In genomic region chr14:54985156-54985555, GRCh38 we compare ENCODE assay signal across 19 cellular contexts.
"Had no signal": no experiment of that assay in that cellular context is flagged by ENCODE, and none has a peak within 500 bp of the region (broad histone marks: within the 10 kb centered on the region; RNA-seq: fewer than 3 reads in every experiment).

No MANE protein-coding gene starts in this region.

- H3K4me1 ChIP-seq: gastrocnemius medialis, lower lobe of right lung, pancreas, right lobe of liver, tibial nerve, upper lobe of left lung, vagina had no signal

- H3K27me3 ChIP-seq: dorsolateral prefrontal cortex, gastrocnemius medialis, pancreas, right lobe of liver, tibial nerve, upper lobe of left lung, vagina had no signal

- ATAC-seq: gastrocnemius medialis; left ventricle myocardium superior; lower lobe of right lung; naive thymus-derived CD8-positive, alpha-beta T cell; pancreas; right lobe of liver; stimulated activated naive B cell treated with anti-CD40 and anti-IgM and Interleukin-4, amounts not matched to agents 10 μg/mL and 1 μg/mL and 100 μg/mL, for 72 hours had no signal

- H3K9me3 Mint-ChIP-seq: naive thymus-derived CD8-positive, alpha-beta T cell; stimulated activated naive B cell treated with anti-CD40 and anti-IgM and Interleukin-4, amounts not matched to agents 10 μg/mL and 1 μg/mL and 100 μg/mL, for 72 hours; stimulated activated naive CD8-positive, alpha-beta T cell treated with anti-CD3 and anti-CD28 coated beads, Interleukin-15, Interleukin-2, amounts not matched to agents 100 ng/mL and 50 ng/mL, for 24 hours had no signal

- H3K4me3 ChIP-seq: dorsolateral prefrontal cortex, gastrocnemius medialis, lower lobe of right lung, pancreas, right lobe of liver, thoracic aorta, tibial nerve, upper lobe of left lung, vagina had no signal

- DNase-seq: dorsolateral prefrontal cortex; effector CD4-positive, alpha-beta T cell; gastrocnemius medialis; head of caudate nucleus; left ventricle myocardium superior; lower lobe of right lung; naive thymus-derived CD8-positive, alpha-beta T cell; pancreas; right lobe of liver; small intestine; stimulated activated CD4-positive, alpha-beta T cell treated with anti-CD3 and anti-CD28 coated beads, Interleukin-15, amount 100 ng/mL, for 24 hours; stimulated activated CD4-positive, alpha-beta T cell treated with anti-CD3 and anti-CD28 coated beads, Interleukin-2, amount 100 ng/mL, for 48 hours; stimulated activated naive B cell treated with anti-CD40 and anti-IgM and Interleukin-4, amounts not matched to agents 10 μg/mL and 1 μg/mL and 100 μg/mL, for 72 hours; upper lobe of left lung had no signal

- H3K27ac ChIP-seq: dorsolateral prefrontal cortex, gastrocnemius medialis, lower lobe of right lung, pancreas, right lobe of liver, thoracic aorta, tibial nerve, upper lobe of left lung, vagina had no signal

- H3K4me1 Mint-ChIP-seq: stimulated activated naive B cell treated with anti-CD40 and anti-IgM and Interleukin-4, amounts not matched to agents 10 μg/mL and 1 μg/mL and 100 μg/mL, for 72 hours had no signal

- H3K27me3 Mint-ChIP-seq: naive thymus-derived CD8-positive, alpha-beta T cell; progenitor cell of endocrine pancreas; stimulated activated naive B cell treated with anti-CD40 and anti-IgM and Interleukin-4, amounts not matched to agents 10 μg/mL and 1 μg/mL and 100 μg/mL, for 72 hours; stimulated activated naive CD8-positive, alpha-beta T cell treated with anti-CD3 and anti-CD28 coated beads, Interleukin-15, Interleukin-2, amounts not matched to agents 100 ng/mL and 50 ng/mL, for 24 hours had no signal

- H3K4me3 Mint-ChIP-seq: naive thymus-derived CD8-positive, alpha-beta T cell; stimulated activated naive B cell treated with anti-CD40 and anti-IgM and Interleukin-4, amounts not matched to agents 10 μg/mL and 1 μg/mL and 100 μg/mL, for 72 hours; stimulated activated naive CD8-positive, alpha-beta T cell treated with anti-CD3 and anti-CD28 coated beads, Interleukin-15, Interleukin-2, amounts not matched to agents 100 ng/mL and 50 ng/mL, for 24 hours had no signal

- H3K27ac Mint-ChIP-seq: progenitor cell of endocrine pancreas; stimulated activated naive B cell treated with anti-CD40 and anti-IgM and Interleukin-4, amounts not matched to agents 10 μg/mL and 1 μg/mL and 100 μg/mL, for 72 hours; stimulated activated naive CD8-positive, alpha-beta T cell treated with anti-CD3 and anti-CD28 coated beads, Interleukin-15, Interleukin-2, amounts not matched to agents 100 ng/mL and 50 ng/mL, for 24 hours had no signal
